8 cellular contexts compared by ENCODE assay signal in the genomic region with DNA sequence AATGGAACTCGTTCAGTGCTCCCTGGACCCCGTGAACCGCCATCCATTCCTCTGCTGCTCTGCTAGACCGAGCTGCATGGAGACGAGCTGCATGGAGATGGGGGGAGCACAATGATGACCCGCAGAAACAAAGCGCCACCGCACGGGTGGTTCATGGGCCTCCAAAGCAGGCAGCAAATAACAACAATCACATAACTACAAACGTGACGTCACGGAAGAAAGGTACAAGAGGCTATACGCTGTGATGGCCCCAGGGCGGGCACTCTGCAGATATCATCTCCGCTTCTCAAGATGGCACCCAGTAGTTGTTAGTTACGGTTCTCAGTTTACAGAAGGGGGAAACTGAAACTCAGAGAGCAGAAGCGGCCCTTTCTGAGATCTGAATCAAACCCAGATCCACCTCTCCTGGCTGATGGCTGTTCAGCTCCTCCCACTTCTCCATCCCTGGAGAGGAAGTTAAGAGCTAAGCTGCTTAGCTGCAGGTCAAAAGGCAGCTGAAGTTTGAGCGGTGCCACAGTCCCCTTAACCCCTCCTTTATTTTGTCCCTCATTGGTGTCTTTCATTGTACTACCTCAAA. TPM values are rescaled to one million over a fixed set of nuclear protein-coding genes. Genes with fewer than 3 reads are reported as not detected.
DNase-seq lines count a peak whose midpoint lies in the region; ATAC-seq and TF ChIP-seq lines count a peak whose summit lies in the region.

No MANE protein-coding gene starts in this region.

- no peaks in the 10 kb centered on the region for H3K27me3 ChIP-seq in fibroblast of lung (ENCODE audit: control insufficient read depth, insufficient read depth, low read length)

- peak overlapping the region; percentile 95 to 98 for H3K4me3 Mint-ChIP-seq in stimulated activated naive CD8-positive, alpha-beta T cell treated with anti-CD3 and anti-CD28 coated beads, Interleukin-15, amount 100 ng/mL, for 72 hours

- H3K9me3 Mint-ChIP-seq in stimulated activated naive CD8-positive, alpha-beta T cell treated with anti-CD3 and anti-CD28 coated beads, Interleukin-15, amount 100 ng/mL, for 72 hours, result no peaks in the 10 kb centered on the region

- peak overlapping the region; percentile 92 to 97 for H3K27ac Mint-ChIP-seq in stimulated activated naive CD8-positive, alpha-beta T cell treated with anti-CD3 and anti-CD28 coated beads, Interleukin-15, amount 100 ng/mL, for 72 hours

- no peak overlapping the region for H3K9ac ChIP-seq in fibroblast of lung (ENCODE audit: insufficient read depth, low read length)

- H3K4me2 ChIP-seq in fibroblast of lung (ENCODE audit: extremely low read depth, insufficient read depth, low read length), result peak overlapping the region; percentile 59

- no peak overlapping the region for H3K27ac ChIP-seq in fibroblast of lung (ENCODE audit: insufficient read depth, low read length)

- H3K4me3 ChIP-seq in fibroblast of lung (replicated peaks in 1 of 4; ENCODE audit: control extremely low read depth in 1 of 4, insufficient read depth in 1 of 4, low read depth in 3 of 4, low read length in 4 of 4), result peak overlapping the region in 2 of 4 experiments; percentile 70 to 95

- no peak for TF ChIP-seq CTCF in fibroblast of lung (conservative IDR thresholded peaks at IDR 0.05 in 1 of 2, IDR thresholded peaks at IDR 0.05 in 1 of 2; ENCODE audit: low read depth in 1 of 2, low read length in 2 of 2)

- no peaks in the 10 kb centered on the region for H3K27me3 Mint-ChIP-seq in stimulated activated naive CD8-positive, alpha-beta T cell treated with anti-CD3 and anti-CD28 coated beads, Interleukin-15, amount 100 ng/mL, for 72 hours

- no peaks in the 10 kb centered on the region for H4K20me1 ChIP-seq in fibroblast of lung (ENCODE audit: control insufficient read depth, extremely low read depth, insufficient read depth, low read length)

- no peak overlapping the region for H2AFZ ChIP-seq in fibroblast of lung (ENCODE audit: low read length)

- DNase-seq in AML-193 (lab: John Stamatoyannopoulos, UW) (peak; percentile 63 to 76), SKM-1 treated with dmso at 0.1 percent for 144 hours (lab: John Stamatoyannopoulos, UW; ENCODE audit: unreplicated experiment) (peak; percentile 65), fibroblast of lung (ENCODE audit: low read depth in 2 of 2) (no peak), NCI-H1092 treated with DMSO at 0.1 percent for 48 hours (lab: John Stamatoyannopoulos, UW) (no peak), NCI-H2171 (lab: John Stamatoyannopoulos, UW) (no peak)
- DNase-seq in stimulated activated naive CD8-positive, alpha-beta T cell treated with anti-CD3 and anti-CD28 coated beads, Interleukin-15, amount 100 ng/mL, for 72 hours, result peak in 1 of 2 donors; percentile 51

- peaks cover 12% of the 10 kb centered on the region for H3K36me3 ChIP-seq in fibroblast of lung (ENCODE audit: control insufficient read depth, insufficient read depth, low read length)

- ATAC-seq in GM18868 (IDR thresholded peaks at IDR 0.05; ENCODE audit: unreplicated experiment) (peak; percentile 47), HG03108 (IDR thresholded peaks at IDR 0.05; ENCODE audit: unreplicated experiment) (peak; percentile 33)
- ATAC-seq in stimulated activated naive CD8-positive, alpha-beta T cell treated with anti-CD3 and anti-CD28 coated beads, Interleukin-15, amount 100 ng/mL, for 72 hours, result peak; percentile 4

- peaks cover 33% of the 10 kb centered on the region for H3K79me2 ChIP-seq in fibroblast of lung (ENCODE audit: control insufficient read depth, insufficient read depth, low read length)

- H3K9me3 ChIP-seq in fibroblast of lung (ENCODE audit: control insufficient read depth, insufficient read depth, low read depth, low read length), result no peaks in the 10 kb centered on the region

- peaks cover 39% of the 10 kb centered on the region for H3K4me1 Mint-ChIP-seq in stimulated activated naive CD8-positive, alpha-beta T cell treated with anti-CD3 and anti-CD28 coated beads, Interleukin-15, amount 100 ng/mL, for 72 hours

- peaks cover 4% of the 10 kb centered on the region for H3K4me1 ChIP-seq in fibroblast of lung (ENCODE audit: control insufficient read depth, extremely low read depth, insufficient read depth, low read length)

RNA-seq across cellular contexts. Expression of a gene that starts 1.7 kb away (rescaled TPM):
- total RNA-seq in fibroblast of lung, result 22.6 and 25.4 TPM in 2 replicates
- polyA plus RNA-seq in fibroblast of lung, result 8.5 and 16.8 TPM in 2 replicates
- polyA plus RNA-seq in fibroblast of lung (2012), result 19.7 and 32.6 TPM in 2 replicates
- 125 and 155 TPM in 2 replicates for polyA minus RNA-seq in fibroblast of lung (ENCODE audit: low replicate concordance)

RNA-seq across cellular contexts. Expression of a gene that starts 6.9 kb away (rescaled TPM):
- 4.9 and 5.4 TPM in 2 replicates for total RNA-seq in fibroblast of lung
- polyA plus RNA-seq in fibroblast of lung, result 4.4 and 5.7 TPM in 2 replicates
- 3.4 and 3.8 TPM in 2 replicates for polyA plus RNA-seq in fibroblast of lung (2012)
- 1.9 and 2.9 TPM in 2 replicates for polyA minus RNA-seq in fibroblast of lung (ENCODE audit: low replicate concordance)

RNA-seq across cellular contexts. Expression of a gene that starts 18.3 kb away (rescaled TPM):
- total RNA-seq in fibroblast of lung, result 2.1 and 5.3 TPM in 2 replicates
- polyA plus RNA-seq in fibroblast of lung, result 2.3 and 2.9 TPM in 2 replicates
- polyA plus RNA-seq in fibroblast of lung (2012), result 6.0 and 7.8 TPM in 2 replicates
- polyA minus RNA-seq in fibroblast of lung (ENCODE audit: low replicate concordance), result 4.0 and 9.2 TPM in 2 replicates

RNA-seq across cellular contexts. Expression of a gene that starts 33.7 kb away (rescaled TPM):
- total RNA-seq in fibroblast of lung, result 1.0 and 1.5 TPM in 2 replicates
- 0.81 and 1.3 TPM in 2 replicates for polyA plus RNA-seq in fibroblast of lung
- 1.1 and 1.6 TPM in 2 replicates for polyA plus RNA-seq in fibroblast of lung (2012)
- 12.0 and 15.0 TPM in 2 replicates for polyA minus RNA-seq in fibroblast of lung (ENCODE audit: low replicate concordance)

RNA-seq across cellular contexts. Expression of a gene that starts 43.3 kb away (rescaled TPM):
- 1.5 and 1.7 TPM in 2 replicates for total RNA-seq in fibroblast of lung
- polyA plus RNA-seq in fibroblast of lung, result 0.39 and 1.2 TPM in 2 replicates
- 0.27 and 1.3 TPM in 2 replicates for polyA plus RNA-seq in fibroblast of lung (2012)
- 3.3 TPM in 1 of 2 replicates, not detected in the other for polyA minus RNA-seq in fibroblast of lung (ENCODE audit: low replicate concordance)

Comparison
In these comparisons a context has a peak if more than half of its experiments do, and no peak if none do; other contexts are left out.
1. DNase-seq: peak in AML-193 (2 of 2) and SKM-1 treated with dmso at 0.1 percent for 144 hours (single experiment); none in fibroblast of lung (0 of 2), NCI-H1092 treated with DMSO at 0.1 percent for 48 hours (single experiment) and NCI-H2171 (single experiment).
2. Peak in every context shown above with its lines, with median percentiles within 50 percentile points of each other: ATAC-seq.